ENCODE assay signal across 8 cellular contexts in the genomic region with DNA sequence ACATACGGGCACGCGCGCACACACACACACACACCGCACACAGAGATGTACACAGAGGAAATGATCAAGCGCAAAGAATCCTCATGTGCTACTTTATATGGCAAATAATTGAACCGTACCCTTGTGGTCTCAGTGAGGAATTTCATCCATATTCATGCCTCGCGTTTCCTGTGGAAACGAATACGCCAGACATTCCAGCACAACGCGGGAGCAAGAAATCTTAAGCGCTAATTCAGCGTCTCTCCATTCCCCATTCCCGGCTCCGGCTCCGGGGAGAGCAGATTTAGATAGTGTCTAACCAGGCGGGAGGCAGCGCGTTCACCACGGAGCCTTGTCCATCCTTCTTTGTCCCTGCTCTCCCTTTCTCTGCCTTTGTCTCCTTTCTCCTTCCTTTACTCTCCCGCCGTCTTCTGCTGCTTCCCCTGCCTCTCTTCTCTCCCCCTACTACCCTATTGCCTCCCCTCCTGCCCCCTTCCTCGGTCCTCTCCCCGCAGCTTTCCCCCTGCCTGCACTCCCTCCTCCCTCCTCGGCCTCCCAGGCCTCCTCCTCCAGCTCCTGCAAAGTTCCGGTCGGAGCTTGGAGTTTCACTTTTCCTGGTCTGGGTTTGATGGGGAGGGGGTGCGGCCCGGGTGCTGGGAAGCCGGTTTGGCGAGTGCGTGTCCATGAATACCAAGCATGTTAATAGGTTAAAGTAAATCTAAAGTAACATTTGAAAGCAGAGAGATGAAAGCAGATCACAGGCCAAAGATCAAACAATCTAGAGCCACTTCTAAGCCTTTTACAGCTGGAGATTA.
A peak's percentile ranks its signal among the peaks of the same experiment; 100 is the strongest.
DNase-seq lines count a peak whose midpoint lies in the region; ATAC-seq, FAIRE-seq and TF ChIP-seq lines count a peak whose summit lies in the region.

No MANE protein-coding gene starts in this region.

- H3K9me3 ChIP-seq in iPS-18a (ENCODE audit: control insufficient read depth, low read depth, low read length), result no peaks in the 10 kb centered on the region

- in situ Hi-C loops in astrocyte of the cerebellum (cut with HindIII; ENCODE audit: low sequenced_read_pairs), result no loop called here

- peaks cover 32% of the 10 kb centered on the region for H3K4me1 ChIP-seq in iPS-18a (ENCODE audit: control insufficient read depth, low read depth, low read length)

- peak; percentile 47 for DNase-seq in HTR-8/SVneo (ENCODE audit: insufficient read length, low spot score)
- DNase-seq in astrocyte of the cerebellum (ENCODE audit: low read depth), result peak; percentile 87
- no peak for DNase-seq in skeletal muscle cell (ENCODE audit: low read depth)
- no peak for DNase-seq in NCI-H2029 (lab: John Stamatoyannopoulos, UW)
- no peak for DNase-seq in activated CD4-positive, alpha-beta T cell treated with anti-CD3 and anti-CD28 coated beads for 1 hour
- DNase-seq in DMS 273 (lab: John Stamatoyannopoulos, UW; ENCODE audit: unreplicated experiment), result no peak

- no peak for ATAC-seq in GM18511 (IDR thresholded peaks at IDR 0.05; ENCODE audit: unreplicated experiment)

- H3K27me3 ChIP-seq in iPS-18a (ENCODE audit: control insufficient read depth, insufficient read depth, low read length), result peaks cover 19% of the 10 kb centered on the region

- no peak overlapping the region for H3K27ac ChIP-seq in iPS-18a (ENCODE audit: low read length)

- H3K4me3 ChIP-seq in astrocyte of the cerebellum (ENCODE audit: low read depth, low read length) (peak overlapping the region; percentile 46), iPS-18a (ENCODE audit: low read length) (peak overlapping the region; percentile 83), skeletal muscle cell (ENCODE audit: low read depth, low read length) (peak overlapping the region; percentile 42)

- no peak for TF ChIP-seq CTCF in astrocyte of the cerebellum (IDR thresholded peaks at IDR 0.05; ENCODE audit: low read depth, low read length, missing control alignments)

- no peak for FAIRE-seq in HTR-8/SVneo (lab: Jason Lieb, UNC)

- peak overlapping the region; percentile 64 for H3K9ac ChIP-seq in iPS-18a (ENCODE audit: low read length)

- H3K36me3 ChIP-seq in iPS-18a (ENCODE audit: control insufficient read depth, low read depth, low read length), result no peaks in the 10 kb centered on the region

Comparison
In these comparisons a context has a peak if more than half of its experiments do, and no peak if none do; other contexts are left out.
1. DNase-seq: peak in HTR-8/SVneo (single experiment) and astrocyte of the cerebellum (single experiment); none in skeletal muscle cell (single experiment), NCI-H2029 (single experiment), activated CD4-positive, alpha-beta T cell treated with anti-CD3 and anti-CD28 coated beads for 1 hour (single experiment) and DMS 273 (single experiment).
2. Peak in every context shown above with its lines, with median percentiles within 50 percentile points of each other: H3K4me3 ChIP-seq.